19 cellular contexts compared by ENCODE assay signal in the genomic region with DNA sequence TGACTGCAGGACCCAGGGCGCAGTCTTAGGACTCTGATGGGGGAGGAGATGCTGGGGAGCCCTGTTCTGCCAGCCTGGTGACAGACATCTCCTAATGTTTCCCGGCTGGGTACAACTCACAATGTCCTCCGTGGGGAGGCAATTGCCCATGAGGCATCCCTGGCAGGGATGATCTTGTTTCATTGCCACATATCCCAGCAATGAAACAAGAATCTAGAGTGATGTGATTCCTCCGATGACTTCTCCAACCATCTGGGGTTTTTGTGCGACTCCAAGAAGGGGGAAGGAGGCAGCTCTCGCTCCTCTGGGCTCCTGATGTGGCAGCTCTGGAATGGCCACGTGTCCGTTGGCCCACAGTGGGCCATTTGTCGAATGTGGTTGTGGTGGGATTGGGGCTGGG.
DNase-seq lines count a peak whose midpoint lies in the region; ATAC-seq and TF ChIP-seq lines count a peak whose summit lies in the region.
"Had no signal": no experiment of that assay in that cellular context is flagged by ENCODE, and none has a peak within 500 bp of the region (broad histone marks: within the 10 kb centered on the region; RNA-seq: fewer than 3 reads in every experiment).

No MANE protein-coding gene starts in this region.

- H3K27ac ChIP-seq in CD8-positive, alpha-beta T cell (ENCODE audit: low read depth, low read length) = no peak overlapping the region
- H3K27ac ChIP-seq in IMR-90 (ENCODE audit: insufficient read depth, low read length) (0 out of 2 replicates have a peak overlapping the region, but pooled peaks have one; percentile 4), fibroblast of lung (ENCODE audit: insufficient read depth, low read length) (peak overlapping the region; percentile 38), gastrocnemius medialis (peak overlapping the region; percentile 37 to 93 (median 78))
- H3K27ac ChIP-seq: C4-2B, parathyroid adenoma had no signal

- H3K23ac ChIP-seq in IMR-90 (ENCODE audit: low read depth, low read length) = no peak overlapping the region

- H3K4me3 ChIP-seq in CD8-positive, alpha-beta T cell (ENCODE audit: low read depth, low read length) = no peak overlapping the region
- H3K4me3 ChIP-seq in IMR-90 (ENCODE audit: insufficient read depth, low read depth, low read length) = no peak overlapping the region
- H3K4me3 ChIP-seq in fibroblast of lung (replicated peaks in 1 of 4; ENCODE audit: control extremely low read depth in 1 of 4, insufficient read depth in 1 of 4, low read depth in 3 of 4, low read length in 4 of 4) = no peak overlapping the region
- no peak overlapping the region for H3K4me3 ChIP-seq in gastrocnemius medialis
- H3K4me3 ChIP-seq: smooth muscle cell, tibial nerve had no signal

- H3K27ac Mint-ChIP-seq in CD8-positive, alpha-beta T cell = peak overlapping the region; percentile 60
- H3K27ac Mint-ChIP-seq: endodermal cell had no signal

- H3K4ac ChIP-seq in IMR-90 (ENCODE audit: low read depth, low read length) = no peak overlapping the region

- CTCF ChIA-PET in CD8-positive, alpha-beta T cell (lab: Charles Lee) = interaction anchor here (0.9 to 1.4 kb wide), 4 partner anchors 14 to 66 kb away, joined by 3 to 7 read pairs (median 4); no protein-coding TSS in a partner anchor
- CTCF ChIA-PET in IMR-90 (lab: Yijun Ruan, JAX) = no interaction called here

- peak overlapping the region; percentile 25 for H2AK9ac ChIP-seq in IMR-90 (replicated peaks; ENCODE audit: low read depth, low read length, poor library complexity)

- no peak overlapping the region for H3K56ac ChIP-seq in IMR-90 (ENCODE audit: extremely low read depth, insufficient read depth, low read length)

- H2BK120ac ChIP-seq in IMR-90 (ENCODE audit: low read depth, low read length) = no peak overlapping the region; the same call in 1 of the 2 replicates

- no TSS peak for BruUV-seq in IMR-90 (replicated peaks; lab: Mats Ljungman, UMichigan)

- no peak overlapping the region for H3K18ac ChIP-seq in IMR-90 (ENCODE audit: low read depth, low read length)

- H3K9me1 ChIP-seq in IMR-90 (ENCODE audit: insufficient read depth, low read length) = peaks cover 54% of the 10 kb centered on the region

- no peak overlapping the region for H2BK5ac ChIP-seq in IMR-90 (ENCODE audit: low read depth, low read length, poor library complexity, severe bottlenecking)

- H4K5ac ChIP-seq in IMR-90 (ENCODE audit: low read depth, low read length) = no peak overlapping the region

- H3K27me3 ChIP-seq in CD8-positive, alpha-beta T cell (ENCODE audit: insufficient read depth, low read length) = no peaks in the 10 kb centered on the region
- no peaks in the 10 kb centered on the region for H3K27me3 ChIP-seq in IMR-90 (ENCODE audit: control insufficient read depth, insufficient read depth, low read length)
- no peaks in the 10 kb centered on the region for H3K27me3 ChIP-seq in fibroblast of lung (ENCODE audit: control insufficient read depth, insufficient read depth, low read length)
- H3K27me3 ChIP-seq in gastrocnemius medialis = no peaks in the 10 kb centered on the region
- H3K27me3 ChIP-seq: tibial nerve had no signal

- H3K4me3 Mint-ChIP-seq in CD8-positive, alpha-beta T cell = no peak overlapping the region
- H3K4me3 Mint-ChIP-seq: activated T-cell treated with anti-CD3 and anti-CD28 coated beads, Interleukin-2, amount 50 U/mL, for 72 hours; central memory CD8-positive, alpha-beta T cell; endodermal cell had no signal

- H3K36me3 ChIP-seq in CD8-positive, alpha-beta T cell (ENCODE audit: insufficient read depth, low read length) = peaks cover 5% of the 10 kb centered on the region
- H3K36me3 ChIP-seq in IMR-90 (ENCODE audit: control insufficient read depth, insufficient read depth, low read length) (peaks cover 22% of the 10 kb centered on the region), fibroblast of lung (ENCODE audit: control insufficient read depth, insufficient read depth, low read length) (peaks cover 11% of the 10 kb centered on the region), gastrocnemius medialis (no peaks in the 10 kb centered on the region)
- H3K36me3 ChIP-seq: tibial nerve had no signal

- no peaks in the 10 kb centered on the region for H3K9me3 ChIP-seq in CD8-positive, alpha-beta T cell (ENCODE audit: low read length)
- H3K9me3 ChIP-seq in IMR-90 (ENCODE audit: control insufficient read depth, insufficient read depth, low read length) = no peaks in the 10 kb centered on the region
- H3K9me3 ChIP-seq in fibroblast of lung (ENCODE audit: control insufficient read depth, insufficient read depth, low read depth, low read length) = no peaks in the 10 kb centered on the region
- H3K9me3 ChIP-seq in gastrocnemius medialis = no peaks in the 10 kb centered on the region
- H3K9me3 ChIP-seq: tibial nerve had no signal

- no peak overlapping the region for H3K4me2 ChIP-seq in IMR-90 (ENCODE audit: low read depth, low read length)
- H3K4me2 ChIP-seq in fibroblast of lung (ENCODE audit: extremely low read depth, insufficient read depth, low read length) = no peak overlapping the region
- H3K4me2 ChIP-seq: smooth muscle cell had no signal

- peaks cover 81% of the 10 kb centered on the region for H3K4me1 Mint-ChIP-seq in CD8-positive, alpha-beta T cell (ENCODE audit: low read depth)

- no peak overlapping the region for H2BK20ac ChIP-seq in IMR-90 (ENCODE audit: low read depth, low read length)

- H3K36me3 Mint-ChIP-seq in CD8-positive, alpha-beta T cell = peaks cover 25% of the 10 kb centered on the region

- no peak overlapping the region for H2BK15ac ChIP-seq in IMR-90 (ENCODE audit: low read depth, low read length)

- H3K79me2 ChIP-seq in fibroblast of lung (ENCODE audit: control insufficient read depth, insufficient read depth, low read length) = peaks cover 94% of the 10 kb centered on the region

- TF ChIP-seq POLR2A in IMR-90 (IDR thresholded peaks at IDR 0.05; ENCODE audit: low read depth, low read length) (no peak), gastrocnemius medialis (IDR thresholded peaks at IDR 0.05) (no peak)

- dilution Hi-C loops in IMR-90 (cut with HindIII; ENCODE audit: low sequenced_read_pairs, unreplicated experiment) = no loop called here

- no peak overlapping the region for H2AK5ac ChIP-seq in IMR-90 (ENCODE audit: low read depth, low read length)

- in situ Hi-C loops in IMR-90 (cut with MboI; ENCODE audit: low sequenced_read_pairs) (no loop called here), gastrocnemius medialis (cut with MboI; ENCODE audit: low sequenced_read_pairs in 4 of 4) (no loop called here)

- H2AFZ ChIP-seq in IMR-90 (replicated peaks; ENCODE audit: low read length, poor library complexity) (no peak overlapping the region), fibroblast of lung (ENCODE audit: low read length) (no peak overlapping the region)
- H2AFZ ChIP-seq: parathyroid adenoma had no signal

- intact Hi-C loops in CD8-positive, alpha-beta T cell (cut with DNase I, micrococcal nuclease) = no loop called here
- intact Hi-C loops in IMR-90 (cut with micrococcal nuclease) (no loop called here), gastrocnemius medialis (cut with DNase I; ENCODE audit: low total_unique reads) (no loop called here)

- POLR2A ChIA-PET in CD8-positive, alpha-beta T cell (lab: Charles Lee) = interaction anchor here (1.0 to 1.1 kb wide), 2 partner anchors 12 to 64 kb away, joined by 3 read pairs; no protein-coding TSS in a partner anchor
- POLR2A ChIA-PET in IMR-90 (lab: Charles Lee; ENCODE audit: unreplicated experiment) = no interaction called here

- no peak overlapping the region; the same call in 1 of the 2 replicates for H3K14ac ChIP-seq in IMR-90 (replicated peaks; ENCODE audit: low read depth, low read length)

- TF ChIP-seq RAD21 in IMR-90 (IDR thresholded peaks at IDR 0.05; ENCODE audit: low read length) = no peak

- no peak for DNase-seq in CD8-positive, alpha-beta T cell
- DNase-seq in IMR-90 (no peak), fibroblast of lung (ENCODE audit: low read depth in 2 of 2) (no peak), gastrocnemius medialis (peak; percentile 54 to 76), NCI-H2171 treated with DMSO at 0.1 percent for 48 hours (lab: John Stamatoyannopoulos, UW) (no peak), DMS79 (lab: John Stamatoyannopoulos, UW) (no peak)
- DNase-seq: activated CD4-positive, alpha-beta T cell treated with anti-CD3 and anti-CD28 coated beads, Interleukin-2, amount 50 U/mL, for 48 hours; activated T-cell treated with anti-CD3 and anti-CD28 coated beads, Interleukin-2, amount 50 U/mL, for 72 hours; endodermal cell; Kasumi-1; NCI-H1105; NCI-H774 had no signal

- no peaks in the 10 kb centered on the region for H3K9me3 Mint-ChIP-seq in CD8-positive, alpha-beta T cell
- H3K9me3 Mint-ChIP-seq: activated T-cell treated with anti-CD3 and anti-CD28 coated beads, Interleukin-2, amount 50 U/mL, for 72 hours; central memory CD8-positive, alpha-beta T cell; endodermal cell had no signal

- H3K27me3 Mint-ChIP-seq in CD8-positive, alpha-beta T cell (ENCODE audit: low read depth) = no peaks in the 10 kb centered on the region
- H3K27me3 Mint-ChIP-seq: central memory CD8-positive, alpha-beta T cell had no signal

- H4K8ac ChIP-seq in IMR-90 (ENCODE audit: low read depth in 2 of 2, low read length in 2 of 2) = no peak overlapping the region

- no peak for ATAC-seq in CD8-positive, alpha-beta T cell
- ATAC-seq in IMR-90 (ENCODE audit: low read depth) = no peak
- ATAC-seq in gastrocnemius medialis = peak; percentile 71 to 78
- ATAC-seq in GM19324 (IDR thresholded peaks at IDR 0.05; ENCODE audit: low FRiP score, unreplicated experiment) = no peak
- ATAC-seq: activated T-cell treated with anti-CD3 and anti-CD28 coated beads, Interleukin-2, amount 50 U/mL, for 72 hours; left lobe of liver had no signal

- H3K79me1 ChIP-seq in IMR-90 (ENCODE audit: low read depth in 1 of 2, low read length in 2 of 2) = peaks cover 11 to 94% of the 10 kb centered on the region in 2 experiments; a peak in 3 of 4 replicates

- H4K20me1 ChIP-seq in IMR-90 (ENCODE audit: insufficient read depth, low read length) (peaks cover 85% of the 10 kb centered on the region), fibroblast of lung (ENCODE audit: control insufficient read depth, extremely low read depth, insufficient read depth, low read length) (no peaks in the 10 kb centered on the region)

- no peak for TF ChIP-seq CTCF in CD8-positive, alpha-beta T cell (IDR thresholded peaks at IDR 0.05)
- TF ChIP-seq CTCF in IMR-90 (conservative IDR thresholded peaks at IDR 0.05; ENCODE audit: low read depth, low read length) (no peak), fibroblast of lung (conservative IDR thresholded peaks at IDR 0.05 in 1 of 2, IDR thresholded peaks at IDR 0.05 in 1 of 2; ENCODE audit: low read depth in 1 of 2, low read length in 2 of 2) (no peak), gastrocnemius medialis (IDR thresholded peaks at IDR 0.05 in 4 of 5, conservative IDR thresholded peaks at IDR 0.05 in 1 of 5) (no peak)

- H3K9ac ChIP-seq in IMR-90 (ENCODE audit: low read depth, low read length) (no peak overlapping the region), fibroblast of lung (ENCODE audit: insufficient read depth, low read length) (no peak overlapping the region)
- H3K9ac ChIP-seq: parathyroid adenoma had no signal

- no CpG with 5 or more reads among the region's 9 CpGs for WGBS in IMR-90 (ENCODE audit: extremely low coverage in 2 of 2, insufficient read length in 1 of 2), 2 experiments

- H3K4me1 ChIP-seq in CD8-positive, alpha-beta T cell (ENCODE audit: insufficient read depth, low read length) = peaks cover 86% of the 10 kb centered on the region
- H3K4me1 ChIP-seq in IMR-90 (ENCODE audit: control insufficient read depth, insufficient read depth, low read length) (peaks cover 39% of the 10 kb centered on the region), fibroblast of lung (ENCODE audit: control insufficient read depth, extremely low read depth, insufficient read depth, low read length) (peaks cover 31% of the 10 kb centered on the region), gastrocnemius medialis (peaks cover 66 to 88% of the 10 kb centered on the region in 2 donors)

- H4K91ac ChIP-seq in IMR-90 (ENCODE audit: insufficient read depth, low read depth, low read length) = peak overlapping the region; percentile 27

Comparison
In these comparisons a context has a peak if more than half of its experiments do, and no peak if none do; other contexts are left out.
1. ATAC-seq: peak in gastrocnemius medialis (2 of 2); none in CD8-positive, alpha-beta T cell (single experiment), IMR-90 (single experiment) and GM19324 (single experiment).
2. DNase-seq: peak in gastrocnemius medialis (2 of 2); none in CD8-positive, alpha-beta T cell (0 of 7), IMR-90 (single experiment), fibroblast of lung (0 of 2), NCI-H2171 treated with DMSO at 0.1 percent for 48 hours (single experiment) and DMS79 (single experiment).